In the genomic region with DNA sequence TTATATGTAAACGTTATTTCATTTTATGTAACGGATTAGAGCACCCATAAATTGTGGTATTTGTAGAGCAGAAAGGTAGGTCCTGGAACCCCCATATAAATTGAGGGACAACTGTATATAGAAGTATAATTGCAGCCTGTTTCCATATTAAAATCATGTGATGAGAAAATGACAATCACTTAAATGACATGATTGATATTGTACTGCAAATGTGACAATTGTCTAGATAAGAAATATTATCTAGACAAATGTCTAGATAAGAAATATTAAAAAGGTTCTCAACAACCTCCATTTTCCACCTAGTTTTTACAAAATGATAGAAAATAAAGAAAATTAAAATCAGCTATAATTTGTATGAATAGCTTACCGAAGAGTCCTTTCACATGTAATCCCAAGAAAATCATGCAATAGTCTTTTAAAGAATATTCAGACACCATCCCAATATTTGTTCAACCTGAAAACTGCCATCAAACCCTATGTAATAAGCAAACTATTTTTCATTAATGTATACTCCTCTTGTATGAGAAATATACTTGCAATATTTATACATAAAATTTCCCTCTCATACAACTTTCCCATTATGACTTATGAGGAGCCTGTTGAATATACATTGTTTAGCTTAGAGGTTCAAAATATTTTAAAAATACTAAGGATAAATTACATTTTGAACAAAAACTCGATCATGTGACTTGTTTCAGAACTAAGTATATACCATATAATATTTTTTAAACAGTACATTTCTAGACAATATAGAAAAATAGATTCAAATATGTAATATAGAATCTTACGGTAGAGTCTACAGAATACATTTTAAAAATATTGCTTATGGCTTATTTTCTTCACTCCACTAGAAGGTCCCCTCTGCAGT, we compare ENCODE assay signal across 19 cellular contexts.
"Had no signal": no experiment of that assay in that cellular context is flagged by ENCODE, and none has a peak within 500 bp of the region (broad histone marks: within the 10 kb centered on the region; RNA-seq: fewer than 3 reads in every experiment).

No MANE protein-coding gene starts in this region.

- H3K4me3 ChIP-seq: esophagus squamous epithelium, hepatocyte, psoas muscle, sigmoid colon, skin epidermis, testis, tibial nerve, upper lobe of right lung, vagina had no signal

- H3K27me3 Mint-ChIP-seq: stimulated activated naive B cell treated with anti-CD40 and anti-IgM and Interleukin-4, amounts not matched to agents 10 μg/mL and 1 μg/mL and 100 μg/mL, for 72 hours; stimulated activated naive CD8-positive, alpha-beta T cell treated with anti-CD3 and anti-CD28 coated beads, Interleukin-15, amount 100 ng/mL, for 72 hours had no signal

- H3K4me2 ChIP-seq: hepatocyte had no signal

- H3K27ac ChIP-seq: epithelial cell of prostate, esophagus squamous epithelium, psoas muscle, sigmoid colon, skin epidermis, testis, tibial nerve, upper lobe of right lung, vagina had no signal

- H3K4me3 Mint-ChIP-seq: nephron progenitor cell; stimulated activated naive B cell treated with anti-CD40 and anti-IgM and Interleukin-4, amounts not matched to agents 10 μg/mL and 1 μg/mL and 100 μg/mL, for 72 hours; stimulated activated naive CD8-positive, alpha-beta T cell treated with anti-CD3 and anti-CD28 coated beads, Interleukin-15, amount 100 ng/mL, for 72 hours had no signal

- H3K36me3 ChIP-seq: esophagus squamous epithelium, sigmoid colon, tibial nerve, upper lobe of right lung, vagina had no signal

- ATAC-seq: psoas muscle; stimulated activated naive B cell treated with anti-CD40 and anti-IgM and Interleukin-4, amounts not matched to agents 10 μg/mL and 1 μg/mL and 100 μg/mL, for 72 hours; stimulated activated naive CD8-positive, alpha-beta T cell treated with anti-CD3 and anti-CD28 coated beads, Interleukin-15, amount 100 ng/mL, for 72 hours; upper lobe of right lung had no signal

- H3K9me3 Mint-ChIP-seq: nephron progenitor cell; stimulated activated naive B cell treated with anti-CD40 and anti-IgM and Interleukin-4, amounts not matched to agents 10 μg/mL and 1 μg/mL and 100 μg/mL, for 72 hours; stimulated activated naive CD8-positive, alpha-beta T cell treated with anti-CD3 and anti-CD28 coated beads, Interleukin-15, amount 100 ng/mL, for 72 hours had no signal

- H3K27ac Mint-ChIP-seq: nephron progenitor cell; stimulated activated naive B cell treated with anti-CD40 and anti-IgM and Interleukin-4, amounts not matched to agents 10 μg/mL and 1 μg/mL and 100 μg/mL, for 72 hours; stimulated activated naive CD8-positive, alpha-beta T cell treated with anti-CD3 and anti-CD28 coated beads, Interleukin-15, amount 100 ng/mL, for 72 hours had no signal

- H3K79me2 ChIP-seq: hepatocyte had no signal

- H3K4me1 ChIP-seq: esophagus squamous epithelium, psoas muscle, testis, upper lobe of right lung, vagina had no signal

- H3K27me3 ChIP-seq: esophagus squamous epithelium, hepatocyte, sigmoid colon, testis, tibial nerve, upper lobe of right lung, vagina had no signal

- DNase-seq: effector memory CD4-positive, alpha-beta T cell; esophagus squamous epithelium; head of caudate nucleus; midbrain; nephron progenitor cell; psoas muscle; retina; sigmoid colon; stimulated activated CD4-positive, alpha-beta T cell treated with anti-CD3 and anti-CD28 coated beads, Interleukin-2, amount 100 ng/mL, for 24 hours; stimulated activated CD4-positive, alpha-beta T cell treated with anti-CD3 and anti-CD28 coated beads, Interleukin-4, amount 100 ng/mL, for 4 hours; stimulated activated naive B cell treated with anti-CD40 and anti-IgM and Interleukin-4, amounts not matched to agents 10 μg/mL and 1 μg/mL and 100 μg/mL, for 72 hours; stimulated activated naive CD8-positive, alpha-beta T cell treated with anti-CD3 and anti-CD28 coated beads, Interleukin-15, amount 100 ng/mL, for 72 hours; testis; upper lobe of right lung had no signal

- H3K9me3 ChIP-seq: esophagus squamous epithelium, psoas muscle, sigmoid colon, testis, tibial nerve, upper lobe of right lung, vagina had no signal

- H3K36me3 Mint-ChIP-seq: stimulated activated naive B cell treated with anti-CD40 and anti-IgM and Interleukin-4, amounts not matched to agents 10 μg/mL and 1 μg/mL and 100 μg/mL, for 72 hours had no signal

- H3K4me1 Mint-ChIP-seq: nephron progenitor cell; stimulated activated naive CD8-positive, alpha-beta T cell treated with anti-CD3 and anti-CD28 coated beads, Interleukin-15, amount 100 ng/mL, for 72 hours had no signal
